Comparison of ENCODE assay signal across 31 cellular contexts in the genomic region with DNA sequence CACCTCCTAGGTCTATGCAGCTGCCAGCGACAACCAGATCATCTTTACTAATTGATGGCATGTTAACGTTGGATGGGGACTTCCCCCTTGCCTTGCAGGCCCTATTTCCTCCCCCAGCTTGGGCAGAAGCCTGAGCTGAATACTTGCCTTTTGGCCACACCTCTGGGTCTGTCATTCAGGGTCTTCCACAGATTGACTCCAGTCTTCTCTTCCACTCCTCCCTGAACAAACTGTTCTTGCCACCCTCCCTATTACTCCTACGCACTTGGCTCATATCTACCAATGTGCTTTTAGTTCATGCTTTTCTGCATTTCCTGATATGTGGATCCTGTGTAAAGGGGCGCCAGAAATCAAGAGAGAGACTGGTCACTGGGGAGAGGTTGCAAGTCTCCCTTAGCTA.
"Had no signal": no experiment of that assay in that cellular context is flagged by ENCODE, and none has a peak within 500 bp of the region (broad histone marks: within the 10 kb centered on the region; RNA-seq: fewer than 3 reads in every experiment).

No MANE protein-coding gene starts in this region.

- H3K27ac ChIP-seq: brain microvascular endothelial cell, SJCRH30, SK-N-MC had no signal

- H3K9me3 ChIP-seq: MG63, SJCRH30 had no signal

- H3K36me3 ChIP-seq: SJCRH30 had no signal

- H3K27me3 Mint-ChIP-seq: activated B cell treated with CpG ODN at 0.5 μM for 24 hours; activated naive CD4-positive, alpha-beta T cell treated with anti-CD3 and anti-CD28 coated beads, Interleukin-2, amount 10 ng/mL, durations not matched to agents 7 days and 5 days; activated naive CD8-positive, alpha-beta T cell; activated naive CD8-positive, alpha-beta T cell treated with anti-CD3 and anti-CD28 coated beads, Interleukin-2, amount 50 U/mL, for 24 hours; activated T-cell treated with anti-CD3 and anti-CD28 coated beads, Interleukin-2, amount 50 U/mL, for 24 hours had no signal

- H3K4me1 ChIP-seq: SJCRH30 had no signal

- H3K9me3 Mint-ChIP-seq: activated B cell treated with CpG ODN at 0.5 μM for 24 hours; activated naive CD4-positive, alpha-beta T cell treated with anti-CD3 and anti-CD28 coated beads, Interleukin-2, amount 10 ng/mL, durations not matched to agents 7 days and 5 days; activated naive CD8-positive, alpha-beta T cell treated with anti-CD3 and anti-CD28 coated beads, Interleukin-2, amount 50 U/mL, for 24 hours; activated T-cell treated with anti-CD3 and anti-CD28 coated beads, Interleukin-2, amount 50 U/mL, for 24 hours; activated T-helper 2 cell treated with anti-CD3 and anti-CD28 coated beads, Interferon-gamma antibody, Interleukin-2, Interleukin-4, amounts not matched to agents 10 μg/mL and 5 μg/mL and 100 μg/mL, durations not matched to agents 14 hours and 24 hours and 36 hours had no signal

- ATAC-seq: activated CD8-positive, alpha-beta T cell treated with anti-CD3 and anti-CD28 coated beads, Interleukin-2, amount 10 ng/mL, durations not matched to agents 7 days and 5 days; activated naive CD8-positive, alpha-beta T cell treated with anti-CD3 and anti-CD28 coated beads, Interleukin-2, amount 50 U/mL, for 24 hours; Panc1 had no signal

- H3K27me3 ChIP-seq: brain microvascular endothelial cell, MG63, SJCRH30 had no signal

- H3K4me3 ChIP-seq: MG63, SJCRH30, SK-N-MC had no signal

- H3K4me3 Mint-ChIP-seq: activated B cell treated with CpG ODN at 0.5 μM for 24 hours; activated CD8-positive, alpha-beta T cell treated with anti-CD3 and anti-CD28 coated beads, Interleukin-2, amount 10 ng/mL, durations not matched to agents 7 days and 5 days; activated naive CD4-positive, alpha-beta T cell treated with anti-CD3 and anti-CD28 coated beads, Interleukin-2, amount 10 ng/mL, durations not matched to agents 7 days and 5 days; activated naive CD8-positive, alpha-beta T cell; activated naive CD8-positive, alpha-beta T cell treated with anti-CD3 and anti-CD28 coated beads, Interleukin-2, amount 50 U/mL, for 24 hours; activated T-cell treated with anti-CD3 and anti-CD28 coated beads, Interleukin-2, amount 50 U/mL, for 24 hours had no signal

- FAIRE-seq: TTC549 had no signal

- DNase-seq: activated B cell treated with CpG ODN at 0.5 μM for 24 hours; activated CD4-positive, alpha-beta T cell treated with anti-CD3 and anti-CD28 coated beads for 1 hour; activated CD4-positive, alpha-beta T cell treated with anti-CD3 and anti-CD28 coated beads for 48 hours; activated CD4-positive, alpha-beta T cell treated with anti-CD3 and anti-CD28 coated beads, Interleukin-2, amount 50 U/mL, for 48 hours; activated CD8-positive, alpha-beta T cell treated with anti-CD3 and anti-CD28 coated beads, Interleukin-2, amount 10 ng/mL, durations not matched to agents 7 days and 5 days; activated gamma-delta T cell; activated naive CD4-positive, alpha-beta T cell treated with anti-CD3 and anti-CD28 coated beads, Interleukin-2, amount 10 ng/mL, durations not matched to agents 7 days and 5 days; activated naive CD8-positive, alpha-beta T cell treated with anti-CD3 and anti-CD28 coated beads, Interleukin-2, amount 50 U/mL, for 24 hours; activated T-cell treated with anti-CD3 and anti-CD28 coated beads, Interleukin-2, amount 50 U/mL, for 24 hours; amniotic stem cell; aorta; brain microvascular endothelial cell; central memory CD4-positive, alpha-beta T cell; Karpas-422; KBM-7; MG63; MV-4-11; NCI-H1092; NCI-H1436 treated with DMSO at 0.1 percent for 48 hours; NCI-H1694 treated with DMSO at 0.1 percent for 48 hours; NCI-H2029; NCI-H345; NCI-H524 treated with DMSO at 0.1 percent for 48 hours; SHP77; SJCRH30; T1000 had no signal

- H3K27ac Mint-ChIP-seq: activated B cell treated with CpG ODN at 0.5 μM for 24 hours; activated CD8-positive, alpha-beta T cell treated with anti-CD3 and anti-CD28 coated beads, Interleukin-2, amount 10 ng/mL, durations not matched to agents 7 days and 5 days; activated naive CD4-positive, alpha-beta T cell treated with anti-CD3 and anti-CD28 coated beads, Interleukin-2, amount 10 ng/mL, durations not matched to agents 7 days and 5 days; activated naive CD8-positive, alpha-beta T cell; activated naive CD8-positive, alpha-beta T cell treated with anti-CD3 and anti-CD28 coated beads, Interleukin-2, amount 50 U/mL, for 24 hours; activated T-cell treated with anti-CD3 and anti-CD28 coated beads, Interleukin-2, amount 50 U/mL, for 24 hours; activated T-helper 2 cell treated with anti-CD3 and anti-CD28 coated beads, Interferon-gamma antibody, Interleukin-2, Interleukin-4, amounts not matched to agents 10 μg/mL and 5 μg/mL and 100 μg/mL, durations not matched to agents 14 hours and 24 hours and 36 hours had no signal

- H3K4me1 Mint-ChIP-seq: activated B cell treated with CpG ODN at 0.5 μM for 24 hours; activated naive CD4-positive, alpha-beta T cell treated with anti-CD3 and anti-CD28 coated beads, Interleukin-2, amount 10 ng/mL, durations not matched to agents 7 days and 5 days; activated naive CD8-positive, alpha-beta T cell treated with anti-CD3 and anti-CD28 coated beads, Interleukin-2, amount 50 U/mL, for 24 hours had no signal
